4 cellular contexts compared by ENCODE assay signal in genomic region chr3:39416998-39417397, GRCh38. TPM values are rescaled to one million over a fixed set of nuclear protein-coding genes. Genes with fewer than 3 reads are reported as not detected.
"Had no signal": no experiment of that assay in that cellular context is flagged by ENCODE, and none has a peak within 500 bp of the region (broad histone marks: within the 10 kb centered on the region; RNA-seq: fewer than 3 reads in every experiment).

No MANE protein-coding gene starts in this region.

RNA-seq across cellular contexts. Expression of gene MOBP, which starts 50.5 kb away (rescaled TPM):
- total RNA-seq: LHCN-M2; SK-MEL-5; T-helper 1 cell treated with Interleukin-12 subunit alpha and Interleukin-12 subunit beta and Interleukin-4 antibody, amounts not matched to agents 30 ng/mL and 1 ng/mL, for 36 hours had no signal
- polyA plus RNA-seq: SK-N-SH had no signal
